In the genomic region with DNA sequence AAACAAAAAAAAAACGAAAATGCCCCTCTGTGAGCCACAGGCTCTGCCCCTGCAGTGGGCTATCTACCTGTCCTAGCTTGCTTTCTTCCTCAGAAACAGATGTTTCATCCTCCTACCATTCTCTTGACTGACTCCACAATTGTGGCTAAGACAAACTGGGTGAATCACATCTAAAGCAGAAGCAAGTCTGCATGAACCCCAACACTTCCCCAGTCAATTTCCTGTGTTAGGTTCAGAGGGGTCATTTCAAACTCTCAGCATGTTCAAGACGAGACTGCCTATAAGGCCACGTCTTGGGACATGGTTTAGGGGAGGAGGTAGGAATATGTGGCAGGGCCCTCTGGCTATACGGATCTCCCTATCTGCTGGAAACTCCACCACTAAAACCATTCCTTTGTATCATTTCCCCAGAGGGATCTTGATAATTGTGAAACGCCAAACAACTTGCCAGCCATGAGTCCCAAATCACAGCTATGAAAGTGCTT, we compare ENCODE assay signal across 8 cellular contexts. TPM values are rescaled to one million over a fixed set of nuclear protein-coding genes. Genes with fewer than 3 reads are reported as not detected.
DNase-seq lines count a peak whose midpoint lies in the region; ATAC-seq and TF ChIP-seq lines count a peak whose summit lies in the region.

No MANE protein-coding gene starts in this region.

- no peak for DNase-seq in CD8-positive, alpha-beta T cell
- DNase-seq in T-helper 22 cell (ENCODE audit: low read depth), result peak; percentile 7
- DNase-seq in heart right ventricle, result no peak
- no peak for DNase-seq in uterus
- no peak for DNase-seq in NCI-H2227 (lab: John Stamatoyannopoulos, UW; ENCODE audit: unreplicated experiment)
- DNase-seq in BE2C, result no peak
- no peak for DNase-seq in NCI-H524 (lab: John Stamatoyannopoulos, UW)

- peaks cover 28% of the 10 kb centered on the region for H3K4me1 ChIP-seq in CD8-positive, alpha-beta T cell (ENCODE audit: insufficient read depth, low read length)
- H3K4me1 ChIP-seq in heart right ventricle, result peaks cover 3 to 69% (median 22%) of the 10 kb centered on the region in 9 donors
- H3K4me1 ChIP-seq in uterus, result no peaks in the 10 kb centered on the region
- peaks cover 16% of the 10 kb centered on the region for H3K4me1 ChIP-seq in BE2C

- H3K4me3 ChIP-seq in CD8-positive, alpha-beta T cell (ENCODE audit: low read depth, low read length), result no peak overlapping the region
- H3K4me3 ChIP-seq in heart right ventricle, result no peak overlapping the region
- H3K4me3 ChIP-seq in uterus, result no peak overlapping the region
- H3K4me3 ChIP-seq in BE2C (ENCODE audit: low read depth, low read length), result no peak overlapping the region

- no peak for TF ChIP-seq POLR2A in uterus (IDR thresholded peaks at IDR 0.05)

- POLR2A ChIA-PET in CD8-positive, alpha-beta T cell (lab: Charles Lee), result interaction anchor here (1.7 kb wide), 1 partner anchor 10 kb away, joined by 16 read pairs; no protein-coding TSS in a partner anchor

- H3K36me3 ChIP-seq in CD8-positive, alpha-beta T cell (ENCODE audit: insufficient read depth, low read length), result no peaks in the 10 kb centered on the region
- H3K36me3 ChIP-seq in heart right ventricle (no peaks in the 10 kb centered on the region), uterus (no peaks in the 10 kb centered on the region), BE2C (no peaks in the 10 kb centered on the region)

- ATAC-seq in CD8-positive, alpha-beta T cell, result peak; percentile 62
- ATAC-seq in GM21825 (IDR thresholded peaks at IDR 0.05; ENCODE audit: unreplicated experiment) (peak; percentile 52), heart right ventricle (peak in 7 of 8 donors; percentile 15 to 56 (median 40))

- no peaks in the 10 kb centered on the region for H3K9me3 Mint-ChIP-seq in CD8-positive, alpha-beta T cell

- 67 to 68% methylated on average over 5 of the region's 5 CpGs for WGBS in heart right ventricle, 2 donors

- H3K36me3 Mint-ChIP-seq in CD8-positive, alpha-beta T cell, result no peaks in the 10 kb centered on the region

- no peak overlapping the region for H3K27ac ChIP-seq in CD8-positive, alpha-beta T cell (ENCODE audit: low read depth, low read length)
- H3K27ac ChIP-seq in heart right ventricle (peak overlapping the region in 9 of 10 donors; percentile 2 to 88 (median 73)), uterus (peak overlapping the region; percentile 18 to 32)

- H3K4me1 Mint-ChIP-seq in CD8-positive, alpha-beta T cell (ENCODE audit: low read depth), result peaks cover 31% of the 10 kb centered on the region

- intact Hi-C loops in CD8-positive, alpha-beta T cell (cut with DNase I, micrococcal nuclease), result no loop called here
- intact Hi-C loops in heart right ventricle (cut with DNase I), result loop anchor here in 1 of 10 donors (5.0 kb wide), 1 partner anchor 41 kb away; the partner anchor contains the start of gene PLEKHO2
- intact Hi-C loops in uterus (cut with DNase I; ENCODE audit: low total_unique reads), result no loop called here

- CTCF ChIA-PET in CD8-positive, alpha-beta T cell (lab: Charles Lee), result interaction anchor here (0.9 to 2.7 kb wide), 3 partner anchors 8 to 27 kb away, joined by 3 to 10 read pairs (median 3); no protein-coding TSS in a partner anchor

- H3K27ac Mint-ChIP-seq in CD8-positive, alpha-beta T cell, result peak overlapping the region; percentile 74

- no peaks in the 10 kb centered on the region for H3K9me3 ChIP-seq in CD8-positive, alpha-beta T cell (ENCODE audit: low read length)
- H3K9me3 ChIP-seq in heart right ventricle (no peaks in the 10 kb centered on the region), uterus (no peaks in the 10 kb centered on the region), BE2C (no peaks in the 10 kb centered on the region)

- no peaks in the 10 kb centered on the region for H3K27me3 ChIP-seq in CD8-positive, alpha-beta T cell (ENCODE audit: insufficient read depth, low read length)
- no peaks in the 10 kb centered on the region for H3K27me3 ChIP-seq in heart right ventricle
- no peaks in the 10 kb centered on the region for H3K27me3 ChIP-seq in uterus
- H3K27me3 ChIP-seq in BE2C, result no peaks in the 10 kb centered on the region

- no peak for TF ChIP-seq CTCF in CD8-positive, alpha-beta T cell (IDR thresholded peaks at IDR 0.05)
- TF ChIP-seq CTCF in heart right ventricle (IDR thresholded peaks at IDR 0.05) (no peak), uterus (IDR thresholded peaks at IDR 0.05) (no peak), BE2C (IDR thresholded peaks at IDR 0.05; ENCODE audit: low read depth, low read length) (no peak)

- no peaks in the 10 kb centered on the region for H3K27me3 Mint-ChIP-seq in CD8-positive, alpha-beta T cell (ENCODE audit: low read depth)

- H3K4me3 Mint-ChIP-seq in CD8-positive, alpha-beta T cell, result peak overlapping the region; percentile 42

RNA-seq across cellular contexts. Expression of gene ANKDD1A, which starts 28.6 kb away (rescaled TPM):
- 1 to 10 TPM; 3.6 to 4.1 TPM for total RNA-seq in CD8-positive, alpha-beta T cell
- total RNA-seq in heart right ventricle (1 to 10 TPM in 7 of 10 donors, under 1 TPM in 3; 0.70 to 1.9 (median 1.3) TPM), uterus (10 to 100 TPM in 3 of 4 donors, under 1 TPM in 1; 0.59 to 36.2 (median 17.7) TPM)
- polyA plus RNA-seq in heart right ventricle, result 1 to 10 TPM; 1.1 to 1.9 TPM
- polyA plus RNA-seq in BE2C (2012; ENCODE audit: insufficient read depth, insufficient read length, low read depth), result 11.4 TPM

RNA-seq across cellular contexts. Expression of gene PLEKHO2, which starts 41.4 kb away (rescaled TPM):
- total RNA-seq in CD8-positive, alpha-beta T cell, result 1 to 10 TPM; 7.9 to 8.2 TPM
- total RNA-seq in heart right ventricle, result 10 to 100 TPM in 3 of 10 donors, 1 to 10 TPM in 7; 5.9 to 24.2 (median 9.7) TPM
- polyA plus RNA-seq in heart right ventricle, result 10 to 100 TPM in 1 of 2 donors, 1 to 10 TPM in 1; 7.2 to 10.2 TPM
- total RNA-seq in uterus, result 10 to 100 TPM; 10.3 to 46.2 (median 23.0) TPM
- polyA plus RNA-seq in BE2C (2012; ENCODE audit: insufficient read depth, insufficient read length, low read depth), result 7.2 TPM

RNA-seq across cellular contexts. Expression of gene PIF1, which starts 57.7 kb away (rescaled TPM):
- under 1 TPM; 0.50 to 0.76 TPM for total RNA-seq in CD8-positive, alpha-beta T cell
- total RNA-seq in heart right ventricle, result 1 to 10 TPM in 2 of 10 donors, under 1 TPM in 8; 0.22 to 2.9 (median 0.45) TPM
- 1 to 10 TPM in 1 of 2 donors, under 1 TPM in 1; 0.38 to 1.6 TPM for polyA plus RNA-seq in heart right ventricle
- total RNA-seq in uterus, result 1 to 10 TPM in 1 of 4 donors, under 1 TPM in 2, not detected in 1; 0.24 to 5.5 (median 0.29) TPM
- 4.6 TPM for polyA plus RNA-seq in BE2C (2012; ENCODE audit: insufficient read depth, insufficient read length, low read depth)
